ENCODE assay signal across 11 cellular contexts in genomic region chr3:110343945-110344344, GRCh38.
DNase-seq lines count a peak whose midpoint lies in the region; ATAC-seq and TF ChIP-seq lines count a peak whose summit lies in the region.
"Had no signal": no experiment of that assay in that cellular context is flagged by ENCODE, and none has a peak within 500 bp of the region (broad histone marks: within the 10 kb centered on the region; RNA-seq: fewer than 3 reads in every experiment).

No MANE protein-coding gene starts in this region.

- no peaks in the 10 kb centered on the region for H3K36me3 Mint-ChIP-seq in activated CD4-positive, alpha-beta memory T cell treated with anti-CD3 and anti-CD28 coated beads, Interleukin-2, amount 10 ng/mL, durations not matched to agents 7 days and 5 days (ENCODE audit: low read depth)
- H3K36me3 Mint-ChIP-seq: naive thymus-derived CD4-positive, alpha-beta T cell had no signal

- no peaks in the 10 kb centered on the region for H3K9me3 ChIP-seq in esophagus muscularis mucosa

- no peak overlapping the region for H3K27ac Mint-ChIP-seq in activated CD4-positive, alpha-beta memory T cell treated with anti-CD3 and anti-CD28 coated beads, Interleukin-2, amount 10 ng/mL, durations not matched to agents 7 days and 5 days
- H3K27ac Mint-ChIP-seq: naive thymus-derived CD4-positive, alpha-beta T cell had no signal

- POLR2A ChIA-PET in activated CD4-positive, alpha-beta memory T cell treated with anti-CD3 and anti-CD28 coated beads, Interleukin-2, amount 10 ng/mL, durations not matched to agents 7 days and 5 days (lab: Charles Lee): no interaction called here

- CTCF ChIA-PET in activated CD4-positive, alpha-beta memory T cell treated with anti-CD3 and anti-CD28 coated beads, Interleukin-2, amount 10 ng/mL, durations not matched to agents 7 days and 5 days (lab: Charles Lee): no interaction called here

- H3K4me1 Mint-ChIP-seq in activated CD4-positive, alpha-beta memory T cell treated with anti-CD3 and anti-CD28 coated beads, Interleukin-2, amount 10 ng/mL, durations not matched to agents 7 days and 5 days: no peaks in the 10 kb centered on the region

- DNase-seq in AG08395 (ENCODE audit: low spot score): peak; percentile 34
- peak; percentile 4 for DNase-seq in astrocyte of the hippocampus (ENCODE audit: low read depth, low spot score)
- DNase-seq in NCI-H1092 treated with DMSO at 0.1 percent for 48 hours (lab: John Stamatoyannopoulos, UW): no peak
- DNase-seq in medulla oblongata (ENCODE audit: extremely low spot score): no peak
- DNase-seq in esophagus muscularis mucosa (ENCODE audit: extremely low spot score): no peak
- no peak for DNase-seq in activated CD4-positive, alpha-beta memory T cell treated with anti-CD3 and anti-CD28 coated beads, Interleukin-2, amount 10 ng/mL, durations not matched to agents 7 days and 5 days
- DNase-seq: activated naive CD4-positive, alpha-beta T cell; naive thymus-derived CD4-positive, alpha-beta T cell; NCI-H1105 treated with DMSO at 0.1 percent for 48 hours had no signal

- TF ChIP-seq POLR2A in esophagus muscularis mucosa (IDR thresholded peaks at IDR 0.05; ENCODE audit: low read depth): no peak

- no peaks in the 10 kb centered on the region for H3K27me3 Mint-ChIP-seq in activated CD4-positive, alpha-beta memory T cell treated with anti-CD3 and anti-CD28 coated beads, Interleukin-2, amount 10 ng/mL, durations not matched to agents 7 days and 5 days

- no peaks in the 10 kb centered on the region for H3K9me3 Mint-ChIP-seq in activated CD4-positive, alpha-beta memory T cell treated with anti-CD3 and anti-CD28 coated beads, Interleukin-2, amount 10 ng/mL, durations not matched to agents 7 days and 5 days

- H3K4me3 ChIP-seq in esophagus muscularis mucosa: no peak overlapping the region

- no peak for TF ChIP-seq EP300 in esophagus muscularis mucosa (IDR thresholded peaks at IDR 0.05)

- no peak overlapping the region for H3K4me3 Mint-ChIP-seq in activated CD4-positive, alpha-beta memory T cell treated with anti-CD3 and anti-CD28 coated beads, Interleukin-2, amount 10 ng/mL, durations not matched to agents 7 days and 5 days
- H3K4me3 Mint-ChIP-seq: naive thymus-derived CD4-positive, alpha-beta T cell had no signal

- H3K27ac ChIP-seq in esophagus muscularis mucosa (replicated peaks in 1 of 4): no peak overlapping the region

- no peaks in the 10 kb centered on the region for H3K4me1 ChIP-seq in esophagus muscularis mucosa

- intact Hi-C loops in esophagus muscularis mucosa (cut with DNase I): no loop called here

- no peaks in the 10 kb centered on the region for H3K27me3 ChIP-seq in esophagus muscularis mucosa

- 97% methylated on average over 1 of the region's 1 CpG for WGBS in esophagus muscularis mucosa

- no peak for TF ChIP-seq CTCF in esophagus muscularis mucosa (IDR thresholded peaks at IDR 0.05)

- H3K36me3 ChIP-seq in esophagus muscularis mucosa: no peaks in the 10 kb centered on the region

- peak; percentile 82 for ATAC-seq in GM19468 (IDR thresholded peaks at IDR 0.05; ENCODE audit: extremely low read depth, unreplicated experiment)
- peak; percentile 91 for ATAC-seq in HG03064 (IDR thresholded peaks at IDR 0.05; ENCODE audit: low read depth, unreplicated experiment)
- ATAC-seq: naive thymus-derived CD4-positive, alpha-beta T cell had no signal

Comparison
In these comparisons a context has a peak if more than half of its experiments do, and no peak if none do; other contexts are left out.
1. DNase-seq: peak in AG08395 (single experiment) and astrocyte of the hippocampus (single experiment); none in NCI-H1092 treated with DMSO at 0.1 percent for 48 hours (single experiment), medulla oblongata (single experiment), esophagus muscularis mucosa (single experiment) and activated CD4-positive, alpha-beta memory T cell treated with anti-CD3 and anti-CD28 coated beads, Interleukin-2, amount 10 ng/mL, durations not matched to agents 7 days and 5 days (single experiment).